In genomic region chr17:47413872-47414271, GRCh38 we compare ENCODE assay signal across 18 cellular contexts.
"Had no signal": no experiment of that assay in that cellular context is flagged by ENCODE, and none has a peak within 500 bp of the region (broad histone marks: within the 10 kb centered on the region; RNA-seq: fewer than 3 reads in every experiment).

No MANE protein-coding gene starts in this region.

- DNase-seq: activated CD4-positive, alpha-beta T cell treated with anti-CD3 and anti-CD28 coated beads for 48 hours; activated CD4-positive, CD25-positive, alpha-beta regulatory T cell; activated effector memory CD4-positive, alpha-beta T cell treated with anti-CD3 and anti-CD28 coated beads, Interleukin-2, amount 50 U/mL, for 16 hours; activated naive CD4-positive, alpha-beta T cell treated with anti-CD3 and anti-CD28 coated beads, Interleukin-2, amount 50 U/mL, for 16 hours; activated T-cell treated with anti-CD3 and anti-CD28 coated beads, Interleukin-2, amount 50 U/mL, for 72 hours; aorta; cerebellar nuclear complex; cortex of kidney; erythroblast; naive thymus-derived CD4-positive, alpha-beta T cell; stimulated activated naive CD8-positive, alpha-beta T cell treated with anti-CD3 and anti-CD28 coated beads, Interleukin-15, Interleukin-2, amounts not matched to agents 100 U/mL and 50 U/mL, for 24 hours; T-helper 1 cell; T-helper 9 cell had no signal

- FAIRE-seq: endometrium had no signal

- H3K4me3 ChIP-seq: breast epithelium, tibial nerve, vagina had no signal

- H3K27ac Mint-ChIP-seq: activated T-cell treated with anti-CD3 and anti-CD28 coated beads, Interleukin-2, amount 50 U/mL, for 72 hours; memory B cell; naive thymus-derived CD4-positive, alpha-beta T cell had no signal

- H3K36me3 ChIP-seq: breast epithelium, vagina had no signal

- H3K27me3 Mint-ChIP-seq: memory B cell; naive thymus-derived CD4-positive, alpha-beta T cell had no signal

- ATAC-seq: activated T-cell treated with anti-CD3 and anti-CD28 coated beads, Interleukin-2, amount 50 U/mL, for 72 hours; naive thymus-derived CD4-positive, alpha-beta T cell; stimulated activated naive CD8-positive, alpha-beta T cell treated with anti-CD3 and anti-CD28 coated beads, Interleukin-15, Interleukin-2, amounts not matched to agents 100 U/mL and 50 U/mL, for 24 hours had no signal

- H3K4me1 Mint-ChIP-seq: memory B cell had no signal

- H3K27ac ChIP-seq: breast epithelium, tibial nerve, vagina had no signal

- H3K27me3 ChIP-seq: breast epithelium, tibial nerve, vagina had no signal

- H3K4me3 Mint-ChIP-seq: activated T-cell treated with anti-CD3 and anti-CD28 coated beads, Interleukin-2, amount 50 U/mL, for 72 hours; memory B cell; naive thymus-derived CD4-positive, alpha-beta T cell had no signal

- H3K9me3 Mint-ChIP-seq: activated T-cell treated with anti-CD3 and anti-CD28 coated beads, Interleukin-2, amount 50 U/mL, for 72 hours; memory B cell had no signal
